Comparison of ENCODE assay signal across 16 cellular contexts in the genomic region with DNA sequence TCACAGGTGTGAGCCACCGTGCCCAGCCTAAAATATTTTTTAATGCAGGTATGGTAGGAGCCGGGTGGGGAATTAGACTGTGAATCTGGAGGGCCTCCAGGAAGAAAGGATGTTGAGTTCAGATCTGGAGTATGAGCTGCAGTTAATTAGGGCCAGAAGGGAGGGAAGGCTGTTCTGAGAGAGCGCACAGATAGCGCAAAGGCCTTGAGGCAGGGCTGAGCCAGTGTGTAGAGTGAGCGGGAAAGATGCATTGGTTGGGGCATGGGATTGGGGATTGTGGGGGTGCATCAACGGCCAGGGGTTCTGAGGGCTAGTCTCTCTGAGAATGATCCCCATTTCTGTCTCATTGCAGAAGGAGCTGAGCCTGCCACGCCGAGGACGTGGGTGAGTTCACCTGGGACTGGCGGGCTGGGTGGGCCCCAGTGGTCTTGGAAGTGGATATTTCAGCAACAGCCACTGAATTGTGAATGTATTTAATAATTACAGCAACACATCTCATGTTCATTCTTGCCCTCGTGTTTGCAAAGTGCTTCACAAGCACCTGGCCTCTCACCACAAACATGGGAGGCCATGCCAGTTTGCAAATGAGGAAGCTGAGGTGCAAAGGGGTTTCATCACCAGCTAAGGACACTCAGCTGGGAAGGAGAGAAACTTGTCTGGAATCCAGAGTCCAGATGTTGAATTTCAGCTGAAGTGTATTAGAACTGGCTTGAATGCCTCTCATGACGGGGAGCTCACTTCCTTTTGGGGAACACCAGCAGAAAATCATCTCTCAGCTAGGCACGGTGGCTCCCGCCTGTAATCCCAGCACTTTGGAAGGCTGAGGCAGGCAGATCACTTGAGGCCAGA. TPM values are rescaled to one million over a fixed set of nuclear protein-coding genes. Genes with fewer than 3 reads are reported as not detected.
DNase-seq lines count a peak whose midpoint lies in the region; ATAC-seq, FAIRE-seq and TF ChIP-seq lines count a peak whose summit lies in the region.
"Had no signal": no experiment of that assay in that cellular context is flagged by ENCODE, and none has a peak within 500 bp of the region (broad histone marks: within the 10 kb centered on the region; RNA-seq: fewer than 3 reads in every experiment).

No MANE protein-coding gene starts in this region.

- intact Hi-C loops in Right ventricle myocardium inferior (cut with DNase I) (no loop called here), heart right ventricle (cut with DNase I) (no loop called here), K562 (cut with micrococcal nuclease) (no loop called here), sigmoid colon (cut with DNase I) (no loop called here), aorta (cut with DNase I) (loop anchor here in 1 of 2 donors (5.0 kb wide), 1 partner anchor 45 kb away; the partner anchor contains the start of gene PIK3R2)

- no peak overlapping the region; a peak in 1 of 4 replicates for H3K9ac ChIP-seq in K562 (ENCODE audit: insufficient read depth in 1 of 2, low read depth in 2 of 2, low read length in 2 of 2)

- ATAC-seq in Right ventricle myocardium inferior (no peak), heart right ventricle (no peak), K562 (no peak), aorta (ENCODE audit: low FRiP score) (no peak)

- no peaks in the 10 kb centered on the region for H4K20me1 ChIP-seq in K562 (replicated peaks; ENCODE audit: control insufficient read depth, insufficient read depth, low read length)

- no peak overlapping the region for H3K4me2 ChIP-seq in K562 (ENCODE audit: insufficient read depth, low read length)

- H3K4me3 ChIP-seq in heart right ventricle (no peak overlapping the region), K562 (no peak overlapping the region), sigmoid colon (no peak overlapping the region), aorta (ENCODE audit: low read length in 2 of 2) (no peak overlapping the region)
- H3K4me3 ChIP-seq: vagina had no signal

- H2AFZ ChIP-seq in K562 (ENCODE audit: low read depth, low read length): no peak overlapping the region

- H3K27ac ChIP-seq in heart right ventricle (peak overlapping the region in 1 of 10 donors; percentile 31), K562 (ENCODE audit: extremely low read depth, low read depth, low read length) (no peak overlapping the region), sigmoid colon (no peak overlapping the region), aorta (ENCODE audit: low read depth in 1 of 2, low read length in 2 of 2) (no peak overlapping the region)
- H3K27ac ChIP-seq: vagina had no signal

- no peaks in the 10 kb centered on the region for H3K9me1 ChIP-seq in K562 (ENCODE audit: control insufficient read depth, insufficient read depth, low read length)

- TF ChIP-seq EP300 in K562 (IDR thresholded peaks at IDR 0.05; ENCODE audit: low read length): no peak
- TF ChIP-seq EP300 in sigmoid colon (IDR thresholded peaks at IDR 0.05): no peak

- no peak for TF ChIP-seq POLR2A in K562 (conservative IDR thresholded peaks at IDR 0.05)
- TF ChIP-seq POLR2A in sigmoid colon (IDR thresholded peaks at IDR 0.05): no peak

- FAIRE-seq in K562 (lab: Jason Lieb, UNC): no peak
- FAIRE-seq: islet of Langerhans had no signal

- POLR2A ChIA-PET in K562 (lab: Yijun Ruan, JAX): interaction anchor here (0.7 to 1.0 kb wide), 3 partner anchors 59 to 168 kb away, joined by 3 to 6 read pairs (median 4); no protein-coding TSS in a partner anchor

- no peak for TF ChIP-seq RAD21 in K562 (CRISPR knock-in tag; conservative IDR thresholded peaks at IDR 0.05 in 1 of 2, IDR thresholded peaks at IDR 0.05 in 1 of 2)

- H3K36me3 ChIP-seq in heart right ventricle (no peaks in the 10 kb centered on the region), K562 (ENCODE audit: control insufficient read depth, insufficient read depth, low read length) (peaks cover 6% of the 10 kb centered on the region; the same call in 1 of the 3 replicates), sigmoid colon (no peaks in the 10 kb centered on the region), aorta (ENCODE audit: control insufficient read depth in 1 of 2, insufficient read depth in 2 of 2, low read length in 1 of 2) (no peaks in the 10 kb centered on the region)
- H3K36me3 ChIP-seq: vagina had no signal

- CTCF ChIA-PET in K562 (lab: Yijun Ruan, JAX; ENCODE audit: low intra/inter-chr PET ratio): no interaction called here

- 87 to 90% methylated on average over 14 of the region's 14 CpGs for WGBS in heart right ventricle, 2 donors
- 74% methylated on average over 14 of the region's 14 CpGs for WGBS in K562 (ENCODE audit: insufficient coverage, low coverage, missing lambda C conversion rate)
- WGBS in sigmoid colon, 2 donors: 85% methylated on average over 14 of the region's 14 CpGs
- 94% methylated on average over 14 of the region's 14 CpGs for WGBS in aorta, 2 donors

- TF ChIP-seq CTCF in heart right ventricle (IDR thresholded peaks at IDR 0.05) (no peak), K562 (IDR thresholded peaks at IDR 0.05 in 2 of 3, conservative IDR thresholded peaks at IDR 0.05 in 1 of 3; ENCODE audit: insufficient read depth in 2 of 3, low read depth in 1 of 3, low read length in 3 of 3) (no peak), sigmoid colon (IDR thresholded peaks at IDR 0.05) (no peak)

- BruUV-seq in K562 (replicated peaks; lab: Mats Ljungman, UMichigan): no TSS peak

- DNase-seq in Right ventricle myocardium inferior (ENCODE audit: missing footprints) (peak; percentile 14), heart right ventricle (no peak), NOMO-1 (lab: John Stamatoyannopoulos, UW; ENCODE audit: unreplicated experiment in 2 of 2) (peak; percentile 75 to 78), K562 (ENCODE audit: extremely low read depth in 1 of 4, low spot score in 3 of 4) (no peak), NCI-H128 (lab: John Stamatoyannopoulos, UW; ENCODE audit: unreplicated experiment) (no peak), sigmoid colon (no peak), COLO829 (ENCODE audit: low spot score) (no peak), aorta (no peak)
- DNase-seq: activated effector memory CD4-positive, alpha-beta T cell treated with anti-CD3 and anti-CD28 coated beads, Interleukin-2, amount 50 U/mL, for 16 hours; effector memory CD4-positive, alpha-beta T cell; foreskin fibroblast; NCI-H1436; stimulated activated CD4-positive, alpha-beta T cell treated with anti-CD3 and anti-CD28 coated beads, Interleukin-2, amount 100 ng/mL, for 24 hours had no signal

- H3K9me3 ChIP-seq in heart right ventricle (no peaks in the 10 kb centered on the region), K562 (replicated peaks; ENCODE audit: control insufficient read depth, insufficient read depth, low read depth, low read length) (no peaks in the 10 kb centered on the region), sigmoid colon (no peaks in the 10 kb centered on the region), aorta (ENCODE audit: control insufficient read depth, low read length) (no peaks in the 10 kb centered on the region)
- H3K9me3 ChIP-seq: vagina had no signal

- H3K4me1 ChIP-seq in heart right ventricle (peaks cover 5 to 48% (median 22%) of the 10 kb centered on the region in 9 donors), K562 (replicated peaks in 1 of 2; ENCODE audit: control insufficient read depth in 2 of 2, insufficient read depth in 2 of 2, low read length in 2 of 2) (peaks cover 16 to 33% of the 10 kb centered on the region in 2 experiments), sigmoid colon (peaks cover 0 to 26% (median 22%) of the 10 kb centered on the region in 4 donors), aorta (ENCODE audit: control insufficient read depth in 1 of 2, insufficient read depth in 2 of 2, low read length in 2 of 2) (peaks cover 0 to 2% of the 10 kb centered on the region in 2 donors)

- peaks cover 0 to 26% (median 7%) of the 10 kb centered on the region in 7 donors for H3K27me3 ChIP-seq in heart right ventricle
- H3K27me3 ChIP-seq in K562 (ENCODE audit: control insufficient read depth in 2 of 2, insufficient read depth in 2 of 2, low read length in 2 of 2): no peaks in the 10 kb centered on the region
- H3K27me3 ChIP-seq in sigmoid colon: peaks cover 0 to 44% (median 31%) of the 10 kb centered on the region in 3 donors
- no peaks in the 10 kb centered on the region for H3K27me3 ChIP-seq in aorta (ENCODE audit: control insufficient read depth in 1 of 2, insufficient read depth in 2 of 2, low read length in 1 of 2)
- H3K27me3 ChIP-seq: vagina had no signal

- H3K79me2 ChIP-seq in K562 (ENCODE audit: control insufficient read depth, insufficient read depth, low read length): no peaks in the 10 kb centered on the region

- in situ Hi-C loops in K562 (cut with MboI): no loop called here

RNA-seq across cellular contexts. Expression of gene MAST3, which starts 9.9 kb away (rescaled TPM):
- total RNA-seq in Right ventricle myocardium inferior: 5.5 TPM
- 1 to 10 TPM; 2.8 to 6.4 (median 4.6) TPM for total RNA-seq in heart right ventricle
- polyA plus RNA-seq in heart right ventricle: 1 to 10 TPM; 1.5 to 2.6 TPM
- total RNA-seq in K562 (2011; cell fraction: chromatin; rRNA removed; ENCODE audit: low replicate concordance): 13.6 and 45.1 TPM in 2 replicates
- total RNA-seq in K562 (2011; cell fraction: nucleolus; rRNA removed): 19.7 and 22.0 TPM in 2 replicates
- 15.4 and 16.2 TPM in 2 replicates for total RNA-seq in K562 (2011; cell fraction: nucleoplasm; rRNA removed)
- total RNA-seq in K562 (2014; rRNA removed): 2.4 and 3.4 TPM in 2 replicates
- total RNA-seq in K562 (2014; rRNA removed; fragmentation: Illumina TruSeq; extraction: Trizol): 0.99 and 1.3 TPM in 2 replicates
- 1.7 and 2.0 TPM in 2 replicates for total RNA-seq in K562 (2015; rRNA removed; fragmentation: Illumina TruSeq; extraction: Trizol)
- 9.9 and 11.8 TPM in 2 replicates for total RNA-seq in K562 (2021)
- 1.5 and 2.9 TPM in 2 replicates for polyA plus RNA-seq in K562 (2011; rRNA removed)
- polyA plus RNA-seq in K562 (2011; cell fraction: cytosol; rRNA removed): 1.7 and 2.2 TPM in 2 replicates
- polyA plus RNA-seq in K562 (2011; cell fraction: nucleus; rRNA removed): 8.8 and 12.1 TPM in 2 replicates
- polyA plus RNA-seq in K562 (2012): 4.2 and 5.1 TPM in 2 replicates
- polyA plus RNA-seq in K562 (2014; fragmentation: Illumina TruSeq; extraction: Trizol): 3.4 and 4.2 TPM in 2 replicates
- 1 to 10 TPM in 1 of 2 experiments, under 1 TPM in 1; 0.94 to 2.5 TPM for polyA plus RNA-seq in K562 (2014; fragmentation: Nextera tagmentation; extraction: Ambion mirVana)
- polyA plus RNA-seq in K562 (2014; rRNA removed): 3.4 and 3.7 TPM in 2 replicates
- polyA minus RNA-seq in K562 (2011; rRNA and poly(A)+ RNA removed): 2.1 and 2.3 TPM in 2 replicates
- polyA minus RNA-seq in K562 (2011; cell fraction: cytosol; rRNA and poly(A)+ RNA removed): 5.7 and 6.8 TPM in 2 replicates
- 6.5 and 6.8 TPM in 2 replicates for polyA minus RNA-seq in K562 (2011; cell fraction: nucleus; rRNA and poly(A)+ RNA removed)
- total RNA-seq in sigmoid colon: 1 to 10 TPM; 2.6 to 6.9 (median 3.3) TPM
- polyA plus RNA-seq in sigmoid colon: 10 to 100 TPM in 1 of 3 donors, 1 to 10 TPM in 2; 4.2 to 16.3 (median 5.3) TPM
- 10 to 100 TPM; 21.5 to 25.2 TPM for total RNA-seq in aorta
- polyA plus RNA-seq in aorta: 10 to 100 TPM in 1 of 2 donors, 1 to 10 TPM in 1; 4.4 to 32.7 TPM

RNA-seq across cellular contexts. Expression of gene IL12RB1, which starts 20.7 kb away (rescaled TPM):
- total RNA-seq in Right ventricle myocardium inferior: 1.1 TPM
- total RNA-seq in heart right ventricle: 1 to 10 TPM in 2 of 10 donors, under 1 TPM in 8; 0.24 to 5.4 (median 0.45) TPM
- under 1 TPM; 0.36 to 0.51 TPM for polyA plus RNA-seq in heart right ventricle
- total RNA-seq in K562 (2011; cell fraction: chromatin; rRNA removed; ENCODE audit: low replicate concordance): not detected in 2 replicates
- total RNA-seq in K562 (2011; cell fraction: nucleolus; rRNA removed): not detected in 2 replicates
- not detected in 2 replicates for total RNA-seq in K562 (2011; cell fraction: nucleoplasm; rRNA removed)
- total RNA-seq in K562 (2014; rRNA removed): not detected in 2 replicates
- not detected in 2 replicates for total RNA-seq in K562 (2014; rRNA removed; fragmentation: Illumina TruSeq; extraction: Trizol)
- not detected in 2 replicates for total RNA-seq in K562 (2015; rRNA removed; fragmentation: Illumina TruSeq; extraction: Trizol)
- 0.07 and 0.09 TPM in 2 replicates for total RNA-seq in K562 (2021)
- 0.07 TPM in 1 of 2 replicates, not detected in the other for polyA plus RNA-seq in K562 (2011; rRNA removed)
- 0.30 TPM in 1 of 2 replicates, not detected in the other for polyA plus RNA-seq in K562 (2011; cell fraction: cytosol; rRNA removed)
- 0.09 TPM in 1 of 2 replicates, not detected in the other for polyA plus RNA-seq in K562 (2011; cell fraction: nucleus; rRNA removed)
- 0.09 and 0.10 TPM in 2 replicates for polyA plus RNA-seq in K562 (2012)
- not detected in 2 replicates for polyA plus RNA-seq in K562 (2014; fragmentation: Illumina TruSeq; extraction: Trizol)
- under 1 TPM in 1 of 2 experiments, not detected in 1; 0.04 TPM for polyA plus RNA-seq in K562 (2014; fragmentation: Nextera tagmentation; extraction: Ambion mirVana)
- polyA plus RNA-seq in K562 (2014; rRNA removed): 0.05 TPM in 1 of 2 replicates, not detected in the other
- not detected in 2 replicates for polyA minus RNA-seq in K562 (2011; rRNA and poly(A)+ RNA removed)
- not detected in 2 replicates for polyA minus RNA-seq in K562 (2011; cell fraction: cytosol; rRNA and poly(A)+ RNA removed)
- polyA minus RNA-seq in K562 (2011; cell fraction: nucleus; rRNA and poly(A)+ RNA removed): not detected in 2 replicates
- 1 to 10 TPM in 2 of 4 donors, under 1 TPM in 1, not detected in 1; 0.99 to 2.2 (median 1.4) TPM for total RNA-seq in sigmoid colon
- 1 to 10 TPM; 1.8 to 6.0 (median 5.9) TPM for polyA plus RNA-seq in sigmoid colon
- total RNA-seq in aorta: 1 to 10 TPM; 1.7 to 2.6 TPM
- polyA plus RNA-seq in aorta: under 1 TPM; 0.69 to 0.75 TPM
- total RNA-seq: pulmonary artery endothelial cell, vagina had no signal

RNA-seq across cellular contexts. Expression of gene PIK3R2, which starts 45.5 kb away (rescaled TPM):
- total RNA-seq in Right ventricle myocardium inferior: 21.7 TPM
- 10 to 100 TPM; 15.7 to 29.1 (median 22.3) TPM for total RNA-seq in heart right ventricle
- polyA plus RNA-seq in heart right ventricle: 1 to 10 TPM; 2.3 to 6.7 TPM
- total RNA-seq in K562 (2011; cell fraction: chromatin; rRNA removed; ENCODE audit: low replicate concordance): 17.4 and 45.8 TPM in 2 replicates
- total RNA-seq in K562 (2011; cell fraction: nucleolus; rRNA removed): 15.9 and 22.2 TPM in 2 replicates
- 10.8 and 13.3 TPM in 2 replicates for total RNA-seq in K562 (2011; cell fraction: nucleoplasm; rRNA removed)
- total RNA-seq in K562 (2014; rRNA removed): 10.8 and 15.3 TPM in 2 replicates
- total RNA-seq in K562 (2014; rRNA removed; fragmentation: Illumina TruSeq; extraction: Trizol): 3.3 and 4.7 TPM in 2 replicates
- total RNA-seq in K562 (2015; rRNA removed; fragmentation: Illumina TruSeq; extraction: Trizol): 6.6 and 6.8 TPM in 2 replicates
- 37.9 and 41.2 TPM in 2 replicates for total RNA-seq in K562 (2021)
- polyA plus RNA-seq in K562 (2011; rRNA removed): 5.3 and 7.8 TPM in 2 replicates
- 5.8 and 9.6 TPM in 2 replicates for polyA plus RNA-seq in K562 (2011; cell fraction: cytosol; rRNA removed)
- 15.7 and 21.7 TPM in 2 replicates for polyA plus RNA-seq in K562 (2011; cell fraction: nucleus; rRNA removed)
- polyA plus RNA-seq in K562 (2012): 16.2 and 18.1 TPM in 2 replicates
- 1.5 and 1.6 TPM in 2 replicates for polyA plus RNA-seq in K562 (2014; fragmentation: Illumina TruSeq; extraction: Trizol)
- polyA plus RNA-seq in K562 (2014; fragmentation: Nextera tagmentation; extraction: Ambion mirVana): under 1 TPM; 0.39 to 0.65 TPM
- 6.1 and 14.0 TPM in 2 replicates for polyA plus RNA-seq in K562 (2014; rRNA removed)
- polyA minus RNA-seq in K562 (2011; rRNA and poly(A)+ RNA removed): 4.9 and 5.2 TPM in 2 replicates
- polyA minus RNA-seq in K562 (2011; cell fraction: cytosol; rRNA and poly(A)+ RNA removed): 19.0 and 26.3 TPM in 2 replicates
- 5.9 and 12.0 TPM in 2 replicates for polyA minus RNA-seq in K562 (2011; cell fraction: nucleus; rRNA and poly(A)+ RNA removed)
- total RNA-seq in sigmoid colon: 10 to 100 TPM in 2 of 4 donors, 1 to 10 TPM in 2; 7.8 to 18.0 (median 9.5) TPM
- polyA plus RNA-seq in sigmoid colon: 1 to 10 TPM; 1.8 to 8.7 (median 6.5) TPM
- 10 to 100 TPM; 14.1 to 21.8 TPM for total RNA-seq in aorta
- polyA plus RNA-seq in aorta: 1 to 10 TPM; 1.8 to 5.1 TPM

Comparison
In these comparisons a context has a peak if more than half of its experiments do, and no peak if none do; other contexts are left out.
1. DNase-seq: peak in Right ventricle myocardium inferior (single experiment) and NOMO-1 (2 of 2); none in heart right ventricle (0 of 2), K562 (0 of 4), NCI-H128 (single experiment), sigmoid colon (single experiment), COLO829 (single experiment) and aorta (0 of 2).